5 cellular contexts compared by ENCODE assay signal in the genomic region with DNA sequence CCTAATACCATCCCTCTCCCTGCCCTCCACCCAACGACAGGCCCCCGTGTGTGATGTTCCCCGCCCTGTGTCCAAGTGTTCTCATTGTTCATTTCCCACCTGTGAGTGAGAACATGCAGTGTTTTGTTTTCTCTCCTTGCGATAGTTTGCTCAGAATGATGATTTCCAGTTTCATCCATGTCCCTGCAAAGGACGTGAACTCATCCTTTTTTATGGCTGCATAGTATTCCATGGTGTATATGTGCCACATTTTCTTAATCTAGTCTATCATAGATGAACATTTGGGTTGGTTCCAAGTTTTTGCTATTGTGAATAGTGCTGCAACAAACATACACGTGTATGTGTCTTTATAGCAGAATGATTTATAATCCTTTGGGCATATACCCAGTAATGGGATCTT. TPM values are rescaled to one million over a fixed set of nuclear protein-coding genes. Genes with fewer than 3 reads are reported as not detected.
DNase-seq lines count a peak whose midpoint lies in the region; ATAC-seq, FAIRE-seq and TF ChIP-seq lines count a peak whose summit lies in the region.
"Not testable (repeated sequence)": the region's sequence is repeated elsewhere in the genome, so short reads cannot be mapped to it uniquely, and the experiment has no call there.

No MANE protein-coding gene starts in this region.

- peaks cover 23% of the 10 kb centered on the region for H3K79me2 ChIP-seq in K562 (ENCODE audit: control insufficient read depth, insufficient read depth, low read length)

- H3K36me3 Mint-ChIP-seq in CD8-positive, alpha-beta T cell: peaks cover 16% of the 10 kb centered on the region
- not testable (repeated sequence) for H3K36me3 Mint-ChIP-seq in T-helper 17 cell (ENCODE audit: low read depth); activated T-helper 17 cell treated with anti-CD3 and anti-CD28 coated beads, Interleukin-2, amount 50 U/mL, for 72 hours (ENCODE audit: low read depth)

- peaks cover 79% of the 10 kb centered on the region for H3K4me1 Mint-ChIP-seq in CD8-positive, alpha-beta T cell (ENCODE audit: low read depth)
- H3K4me1 Mint-ChIP-seq in T-helper 17 cell: peaks cover 44% of the 10 kb centered on the region
- H3K4me1 Mint-ChIP-seq in activated T-helper 17 cell treated with anti-CD3 and anti-CD28 coated beads, Interleukin-2, amount 50 U/mL, for 72 hours: peaks cover 25% of the 10 kb centered on the region

- in situ Hi-C loops in K562 (cut with MboI): not testable (repeated sequence)

- not testable (repeated sequence) for H3K4me3 ChIP-seq in CD8-positive, alpha-beta T cell (ENCODE audit: low read depth, low read length); HEK293 (ENCODE audit: low read depth, low read length); K562

- H2AFZ ChIP-seq in K562 (ENCODE audit: low read depth, low read length): not testable (repeated sequence)

- not testable (repeated sequence) for H3K9me1 ChIP-seq in K562 (ENCODE audit: control insufficient read depth, insufficient read depth, low read length)

- DNase-seq in CD8-positive, alpha-beta T cell; T-helper 17 cell; K562 (ENCODE audit: extremely low read depth in 1 of 4, low spot score in 3 of 4): not testable (repeated sequence)

- not testable (repeated sequence) for TF ChIP-seq RAD21 in K562 (CRISPR knock-in tag; conservative IDR thresholded peaks at IDR 0.05 in 1 of 2, IDR thresholded peaks at IDR 0.05 in 1 of 2)

- BruUV-seq in K562 (replicated peaks; lab: Mats Ljungman, UMichigan): not testable (repeated sequence)

- 81% methylated on average over 5 of the region's 6 CpGs for WGBS in K562 (ENCODE audit: insufficient coverage, low coverage, missing lambda C conversion rate)

- not testable (repeated sequence) for H3K27me3 Mint-ChIP-seq in CD8-positive, alpha-beta T cell (ENCODE audit: low read depth); T-helper 17 cell; activated T-helper 17 cell treated with anti-CD3 and anti-CD28 coated beads, Interleukin-2, amount 50 U/mL, for 72 hours

- FAIRE-seq in K562 (lab: Jason Lieb, UNC): not testable (repeated sequence)

- H3K4me3 Mint-ChIP-seq in CD8-positive, alpha-beta T cell; activated T-helper 17 cell treated with anti-CD3 and anti-CD28 coated beads, Interleukin-2, amount 50 U/mL, for 72 hours: not testable (repeated sequence)
- peak overlapping the region; percentile 2 for H3K4me3 Mint-ChIP-seq in T-helper 17 cell

- peak overlapping the region; percentile 43 for H3K27ac Mint-ChIP-seq in CD8-positive, alpha-beta T cell
- peak overlapping the region; percentile 74 for H3K27ac Mint-ChIP-seq in T-helper 17 cell
- peak overlapping the region; percentile 23 for H3K27ac Mint-ChIP-seq in activated T-helper 17 cell treated with anti-CD3 and anti-CD28 coated beads, Interleukin-2, amount 50 U/mL, for 72 hours

- TF ChIP-seq POLR2A in K562 (conservative IDR thresholded peaks at IDR 0.05): not testable (repeated sequence)

- not testable (repeated sequence) for H3K27ac ChIP-seq in CD8-positive, alpha-beta T cell (ENCODE audit: low read depth, low read length); HEK293 (ENCODE audit: extremely low read depth, low read depth, low read length); K562 (ENCODE audit: extremely low read depth, low read depth, low read length)

- H3K4me1 ChIP-seq in CD8-positive, alpha-beta T cell (ENCODE audit: insufficient read depth, low read length); HEK293 (ENCODE audit: control insufficient read depth, insufficient read depth, low read length); K562 (replicated peaks in 1 of 2; ENCODE audit: control insufficient read depth in 2 of 2, insufficient read depth in 2 of 2, low read length in 2 of 2): not testable (repeated sequence)

- H3K9ac ChIP-seq in K562 (ENCODE audit: insufficient read depth in 1 of 2, low read depth in 2 of 2, low read length in 2 of 2): not testable (repeated sequence)

- not testable (repeated sequence) for H3K27me3 ChIP-seq in CD8-positive, alpha-beta T cell (ENCODE audit: insufficient read depth, low read length); K562 (ENCODE audit: control insufficient read depth in 2 of 2, insufficient read depth in 2 of 2, low read length in 2 of 2)

- intact Hi-C loops in CD8-positive, alpha-beta T cell (cut with DNase I, micrococcal nuclease): loop anchor here in 1 of 2 experiments (5.0 kb wide), 1 partner anchor 42 kb away; no protein-coding TSS in a partner anchor
- intact Hi-C loops in K562 (cut with micrococcal nuclease): not testable (repeated sequence)

- TF ChIP-seq CTCF in CD8-positive, alpha-beta T cell (IDR thresholded peaks at IDR 0.05); HEK293 (tag by site-specific recombination; IDR thresholded peaks at IDR 0.05); K562 (IDR thresholded peaks at IDR 0.05 in 2 of 3, conservative IDR thresholded peaks at IDR 0.05 in 1 of 3; ENCODE audit: insufficient read depth in 2 of 3, low read depth in 1 of 3, low read length in 3 of 3): not testable (repeated sequence)

- POLR2A ChIA-PET in CD8-positive, alpha-beta T cell (lab: Charles Lee); HEK293 (lab: Yijun Ruan, JAX): not testable (repeated sequence)
- POLR2A ChIA-PET in K562 (lab: Yijun Ruan, JAX): interaction anchor here (0.6 kb wide), 1 partner anchor 43 kb away, joined by 3 read pairs; no protein-coding TSS in a partner anchor

- TF ChIP-seq EP300 in K562 (IDR thresholded peaks at IDR 0.05; ENCODE audit: low read length): not testable (repeated sequence)

- not testable (repeated sequence) for H3K36me3 ChIP-seq in CD8-positive, alpha-beta T cell (ENCODE audit: insufficient read depth, low read length); HEK293 (ENCODE audit: control insufficient read depth in 2 of 2, insufficient read depth in 1 of 2, low read length in 2 of 2); K562 (ENCODE audit: control insufficient read depth, insufficient read depth, low read length)

- CTCF ChIA-PET in CD8-positive, alpha-beta T cell (lab: Charles Lee); HEK293 (lab: Yijun Ruan, JAX); K562 (lab: Yijun Ruan, JAX; ENCODE audit: low intra/inter-chr PET ratio): not testable (repeated sequence)

- not testable (repeated sequence) for H3K9me3 Mint-ChIP-seq in CD8-positive, alpha-beta T cell; activated T-helper 17 cell treated with anti-CD3 and anti-CD28 coated beads, Interleukin-2, amount 50 U/mL, for 72 hours

- not testable (repeated sequence) for H3K4me2 ChIP-seq in K562 (ENCODE audit: insufficient read depth, low read length)

- not testable (repeated sequence) for ATAC-seq in CD8-positive, alpha-beta T cell; T-helper 17 cell; activated T-helper 17 cell treated with anti-CD3 and anti-CD28 coated beads, Interleukin-2, amount 50 U/mL, for 72 hours (replicated peaks); K562

- H4K20me1 ChIP-seq in K562 (replicated peaks; ENCODE audit: control insufficient read depth, insufficient read depth, low read length): not testable (repeated sequence)

- not testable (repeated sequence) for H3K9me3 ChIP-seq in CD8-positive, alpha-beta T cell (ENCODE audit: low read length); HEK293 (ENCODE audit: control insufficient read depth, insufficient read depth, low read depth, low read length); T-helper 17 cell (ENCODE audit: control insufficient read depth, low read length, poor library complexity, severe bottlenecking); K562 (replicated peaks; ENCODE audit: control insufficient read depth, insufficient read depth, low read depth, low read length)

TF ChIP-seq in HEK293, 187 proteins besides CTCF, POLR2A, EP300 and RAD21:
- TF ChIP-seq ZNF146 (tag by site-specific recombination; IDR thresholded peaks at IDR 0.05): peak; percentile 72; the same call in 1 of the 2 replicates

TF ChIP-seq in K562, 482 proteins besides CTCF, POLR2A, EP300 and RAD21:
- TF ChIP-seq KDM1A (IDR thresholded peaks at IDR 0.05): peak in 1 of 2 experiments; percentile 37; a peak in 1 of 4 replicates
- TF ChIP-seq ZNF146 (CRISPR knock-in tag; IDR thresholded peaks at IDR 0.05; ENCODE audit: unreplicated experiment): peak; percentile 89
- peak; percentile 66; the same call in 1 of the 2 replicates for TF ChIP-seq BCOR (IDR thresholded peaks at IDR 0.05)

RNA-seq across cellular contexts. Expression of gene PTPN4, which starts 44.7 kb away (rescaled TPM):
- total RNA-seq in CD8-positive, alpha-beta T cell: 100 to 1,000 TPM; 104 to 105 TPM
- total RNA-seq in T-helper 17 cell (100 to 1,000 TPM; 128 to 149 TPM), K562 (2014; rRNA removed) (26.8 and 27.8 TPM in 2 replicates), K562 (2014; rRNA removed; fragmentation: Illumina TruSeq; extraction: Trizol) (27.3 and 29.2 TPM in 2 replicates), K562 (2015; rRNA removed; fragmentation: Illumina TruSeq; extraction: Trizol) (24.1 and 30.6 TPM in 2 replicates), K562 (2021) (30.0 and 30.8 TPM in 2 replicates)
- 10 to 100 TPM; 34.9 to 49.4 TPM for total RNA-seq in activated T-helper 17 cell treated with anti-CD3 and anti-CD28 coated beads, Interleukin-2, amount 50 U/mL, for 72 hours
- 56.0 and 99.3 TPM in 2 replicates for total RNA-seq in K562 (2011; cell fraction: chromatin; rRNA removed; ENCODE audit: low replicate concordance)
- 26.2 and 43.8 TPM in 2 replicates for total RNA-seq in K562 (2011; cell fraction: nucleolus; rRNA removed)
- total RNA-seq in K562 (2011; cell fraction: nucleoplasm; rRNA removed): 28.8 and 32.3 TPM in 2 replicates
- polyA plus RNA-seq in K562 (2011; rRNA removed) (26.6 and 32.8 TPM in 2 replicates), K562 (2014; fragmentation: Illumina TruSeq; extraction: Trizol) (17.8 and 20.6 TPM in 2 replicates), K562 (2014; fragmentation: Nextera tagmentation; extraction: Ambion mirVana) (1 to 10 TPM; 5.0 to 7.1 TPM), K562 (2014; rRNA removed) (12.4 and 20.3 TPM in 2 replicates)
- polyA plus RNA-seq in K562 (2011; cell fraction: cytosol; rRNA removed): 6.4 and 9.3 TPM in 2 replicates
- 31.6 and 32.6 TPM in 2 replicates for polyA plus RNA-seq in K562 (2011; cell fraction: nucleus; rRNA removed)
- 8.3 and 15.8 TPM in 2 replicates for polyA plus RNA-seq in K562 (2012)
- 61.8 and 68.8 TPM in 2 replicates for polyA minus RNA-seq in K562 (2011; rRNA and poly(A)+ RNA removed)
- polyA minus RNA-seq in K562 (2011; cell fraction: cytosol; rRNA and poly(A)+ RNA removed): 14.2 and 19.1 TPM in 2 replicates
- polyA minus RNA-seq in K562 (2011; cell fraction: nucleus; rRNA and poly(A)+ RNA removed): 50.9 and 73.2 TPM in 2 replicates

Comparison
In these comparisons a context has a peak if more than half of its experiments do, and no peak if none do; other contexts are left out.
1. H3K27ac Mint-ChIP-seq: peak in every context shown above with its lines; median percentile 74 in T-helper 17 cell; 43 in CD8-positive, alpha-beta T cell; 23 in activated T-helper 17 cell treated with anti-CD3 and anti-CD28 coated beads, Interleukin-2, amount 50 U/mL, for 72 hours.